ENCODE assay signal across 22 cellular contexts in genomic region chr19:2412449-2412848, GRCh38. TPM values are rescaled to one million over a fixed set of nuclear protein-coding genes. Genes with fewer than 3 reads are reported as not detected.
"Had no signal": no experiment of that assay in that cellular context is flagged by ENCODE, and none has a peak within 500 bp of the region (broad histone marks: within the 10 kb centered on the region; RNA-seq: fewer than 3 reads in every experiment).

No MANE protein-coding gene starts in this region.

- H3K4me1 ChIP-seq: adrenal gland, gastrocnemius medialis, heart right ventricle, left ventricle myocardium inferior, testis, upper lobe of left lung had no signal

- H3K9me3 ChIP-seq: adrenal gland, gastrocnemius medialis, testis had no signal

- H3K27ac ChIP-seq: adrenal gland, gastrocnemius medialis, heart right ventricle, left ventricle myocardium inferior, spleen, testis, upper lobe of left lung had no signal

- H3K4me3 ChIP-seq: adrenal gland, gastrocnemius medialis, heart right ventricle, left ventricle myocardium inferior, spleen, testis, upper lobe of left lung had no signal

- H3K27me3 ChIP-seq: adrenal gland, testis, upper lobe of left lung had no signal

- H3K36me3 ChIP-seq: adrenal gland, gastrocnemius medialis, left ventricle myocardium inferior had no signal

- DNase-seq: activated CD4-positive, alpha-beta T cell treated with anti-CD3 and anti-CD28 coated beads, Interleukin-2, amount 10 ng/mL, durations not matched to agents 24 days and 14 days; activated CD8-positive, alpha-beta memory T cell treated with anti-CD3 and anti-CD28 coated beads, Interleukin-2, amount 50 U/mL, for 4 hours; activated effector memory CD4-positive, alpha-beta T cell treated with anti-CD3 and anti-CD28 coated beads, Interleukin-2, amount 50 U/mL, for 16 hours; activated T-cell treated with anti-CD3 and anti-CD28 coated beads, Interleukin-2, amount 50 U/mL, for 48 hours; adrenal gland; effector CD8-positive, alpha-beta T cell; gastrocnemius medialis; heart right ventricle; immature natural killer cell; kidney glomerular epithelial cell; left ventricle myocardium inferior; mammary epithelial cell; midbrain; nucleus accumbens; posterior cingulate gyrus; spleen; stimulated activated CD4-positive, alpha-beta T cell treated with anti-CD3 and anti-CD28 coated beads, Interleukin-4, amount 100 ng/mL, for 4 hours; testis; upper lobe of left lung had no signal

- ATAC-seq: activated naive CD4-positive, alpha-beta T cell treated with anti-CD3 and anti-CD28 coated beads, Interleukin-2, amount 50 U/mL, for 72 hours; esophagus mucosa; gastrocnemius medialis; heart right ventricle; stimulated activated memory B cell treated with anti-CD40 and anti-IgM and Interleukin-4, amounts not matched to agents 10 μg/mL and 1 μg/mL and 100 μg/mL, for 72 hours had no signal

RNA-seq across cellular contexts. Expression of gene TMPRSS9, which starts 52.4 kb away (rescaled TPM):
- total RNA-seq: activated CD4-positive, alpha-beta T cell treated with anti-CD3 and anti-CD28 coated beads, Interleukin-2, amount 10 ng/mL, durations not matched to agents 24 days and 14 days; activated naive CD4-positive, alpha-beta T cell treated with anti-CD3 and anti-CD28 coated beads, Interleukin-2, amount 50 U/mL, for 72 hours; esophagus mucosa; gastrocnemius medialis; heart right ventricle; left ventricle myocardium inferior; mammary epithelial cell had no signal
